8 cellular contexts compared by ENCODE assay signal in the genomic region with DNA sequence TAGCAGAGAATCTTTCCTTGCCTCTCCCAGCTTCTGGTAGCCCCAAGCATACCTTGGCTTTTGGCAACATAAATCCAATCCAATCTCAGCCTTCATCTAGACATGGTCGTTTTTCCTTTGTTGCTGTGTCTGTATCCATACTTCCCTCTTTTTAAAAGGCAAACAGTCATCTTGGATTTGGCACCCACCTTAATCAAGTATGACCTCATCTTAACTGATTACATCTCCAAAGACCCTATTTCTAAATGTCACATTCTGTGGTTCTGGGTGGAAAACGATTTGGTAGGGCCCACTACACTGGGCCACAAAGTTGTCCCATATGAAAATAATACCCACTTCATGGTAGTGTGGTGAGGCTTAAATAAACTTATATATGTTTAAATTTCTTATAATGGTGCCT. TPM values are rescaled to one million over a fixed set of nuclear protein-coding genes. Genes with fewer than 3 reads are reported as not detected.
A peak's percentile ranks its signal among the peaks of the same experiment; 100 is the strongest.
DNase-seq lines count a peak whose midpoint lies in the region; ATAC-seq and TF ChIP-seq lines count a peak whose summit lies in the region.

No MANE protein-coding gene starts in this region.

- H2BK15ac ChIP-seq in IMR-90 (ENCODE audit: low read depth, low read length) = no peak overlapping the region; the same call in 2 of the 3 replicates

- peak overlapping the region; percentile 96 for H3K4me3 Mint-ChIP-seq in central memory CD8-positive, alpha-beta T cell
- H3K4me3 Mint-ChIP-seq in naive B cell = peak overlapping the region; percentile 94 to 100 (median 99)

- no peak overlapping the region for H2BK5ac ChIP-seq in IMR-90 (ENCODE audit: low read depth, low read length, poor library complexity, severe bottlenecking)

- TF ChIP-seq POLR2A in IMR-90 (IDR thresholded peaks at IDR 0.05; ENCODE audit: low read depth, low read length) = no peak

- no peak overlapping the region for H3K4ac ChIP-seq in IMR-90 (ENCODE audit: low read depth, low read length)

- POLR2A ChIA-PET in IMR-90 (lab: Charles Lee; ENCODE audit: unreplicated experiment) = interaction anchor here (0.6 kb wide), 1 partner anchor 256 kb away, joined by 3 read pairs; no protein-coding TSS in a partner anchor

- WGBS in IMR-90 (ENCODE audit: extremely low coverage in 2 of 2, insufficient read length in 1 of 2), 2 experiments = no CpG with 5 or more reads among the region's 2 CpGs

- no peaks in the 10 kb centered on the region for H3K27me3 Mint-ChIP-seq in central memory CD8-positive, alpha-beta T cell
- H3K27me3 Mint-ChIP-seq in naive B cell = no peaks in the 10 kb centered on the region

- peak overlapping the region; percentile 84 for H2AK9ac ChIP-seq in IMR-90 (replicated peaks; ENCODE audit: low read depth, low read length, poor library complexity)

- peaks cover 9% of the 10 kb centered on the region; the same call in 1 of the 2 replicates for H3K9me1 ChIP-seq in IMR-90 (ENCODE audit: insufficient read depth, low read length)

- peaks cover 45% of the 10 kb centered on the region for H3K36me3 Mint-ChIP-seq in central memory CD8-positive, alpha-beta T cell (ENCODE audit: insufficient read depth)
- peaks cover 0 to 6% of the 10 kb centered on the region in 2 donors for H3K36me3 Mint-ChIP-seq in naive B cell

- H4K8ac ChIP-seq in IMR-90 (ENCODE audit: low read depth in 2 of 2, low read length in 2 of 2) = peak overlapping the region; percentile 9 to 74; a peak in 2 of 4 replicates

- peak overlapping the region; percentile 93 for H3K4me2 ChIP-seq in IMR-90 (ENCODE audit: low read depth, low read length)

- H3K79me1 ChIP-seq in IMR-90 (ENCODE audit: low read depth in 1 of 2, low read length in 2 of 2) = peaks cover 13 to 34% of the 10 kb centered on the region in 2 experiments

- peak overlapping the region; percentile 97; the same call in 1 of the 2 replicates for H3K9ac ChIP-seq in IMR-90 (ENCODE audit: low read depth, low read length)

- peaks cover 6% of the 10 kb centered on the region for H3K36me3 ChIP-seq in IMR-90 (ENCODE audit: control insufficient read depth, insufficient read depth, low read length)

- no peak overlapping the region for H2AFZ ChIP-seq in IMR-90 (replicated peaks; ENCODE audit: low read length, poor library complexity)

- H3K18ac ChIP-seq in IMR-90 (ENCODE audit: low read depth, low read length) = no peak overlapping the region

- no peaks in the 10 kb centered on the region for H3K9me3 ChIP-seq in IMR-90 (ENCODE audit: control insufficient read depth, insufficient read depth, low read length)

- intact Hi-C loops in IMR-90 (cut with micrococcal nuclease) = loop anchor here (5.0 kb wide), 1 partner anchor 1795 kb away; the partner anchor contains the start of gene IFT46

- H3K27ac Mint-ChIP-seq in central memory CD8-positive, alpha-beta T cell (ENCODE audit: low read depth) = peak overlapping the region; percentile 95
- H3K27ac Mint-ChIP-seq in naive B cell = peak overlapping the region in 4 of 6 donors; percentile 98 to 100 (median 99)

- no peaks in the 10 kb centered on the region for H3K27me3 ChIP-seq in IMR-90 (ENCODE audit: control insufficient read depth, insufficient read depth, low read length)

- CTCF ChIA-PET in IMR-90 (lab: Yijun Ruan, JAX) = no interaction called here

- H3K4me3 ChIP-seq in AG09309 (ENCODE audit: control insufficient read depth, low read depth, low read length) = peak overlapping the region; percentile 67
- H3K4me3 ChIP-seq in IMR-90 (ENCODE audit: insufficient read depth, low read depth, low read length) = peak overlapping the region; percentile 96

- no peak for TF ChIP-seq CTCF in AG09309 (IDR thresholded peaks at IDR 0.05; ENCODE audit: control insufficient read depth, insufficient read depth, low read depth, low read length, missing control alignments)
- no peak for TF ChIP-seq CTCF in IMR-90 (conservative IDR thresholded peaks at IDR 0.05; ENCODE audit: low read depth, low read length)

- H3K9me3 Mint-ChIP-seq in central memory CD8-positive, alpha-beta T cell = no peaks in the 10 kb centered on the region
- no peaks in the 10 kb centered on the region for H3K9me3 Mint-ChIP-seq in naive B cell

- peaks cover 5% of the 10 kb centered on the region for H3K4me1 ChIP-seq in IMR-90 (ENCODE audit: control insufficient read depth, insufficient read depth, low read length)

- H2AK5ac ChIP-seq in IMR-90 (ENCODE audit: low read depth, low read length) = 0 out of 2 replicates have a peak overlapping the region, but pooled peaks have one; percentile 2

- no peak overlapping the region for H3K14ac ChIP-seq in IMR-90 (replicated peaks; ENCODE audit: low read depth, low read length)

- H4K20me1 ChIP-seq in IMR-90 (ENCODE audit: insufficient read depth, low read length) = no peaks in the 10 kb centered on the region; the same call in 1 of the 2 replicates

- dilution Hi-C loops in IMR-90 (cut with HindIII; ENCODE audit: low sequenced_read_pairs, unreplicated experiment) = no loop called here

- peak overlapping the region; percentile 80; the same call in 1 of the 2 replicates for H3K56ac ChIP-seq in IMR-90 (ENCODE audit: extremely low read depth, insufficient read depth, low read length)

- in situ Hi-C loops in IMR-90 (cut with MboI; ENCODE audit: low sequenced_read_pairs) = no loop called here

- peak overlapping the region; percentile 4; the same call in 1 of the 2 replicates for H4K91ac ChIP-seq in IMR-90 (ENCODE audit: insufficient read depth, low read depth, low read length)

- ATAC-seq in IMR-90 (ENCODE audit: low read depth) = no peak
- ATAC-seq in central memory CD8-positive, alpha-beta T cell (replicated peaks; ENCODE audit: extremely low read depth, poor library complexity, severe bottlenecking) = no peak
- no peak for ATAC-seq in naive B cell (ENCODE audit: low read depth in 2 of 2)
- no peak for ATAC-seq in GM18909 (IDR thresholded peaks at IDR 0.05; ENCODE audit: poor library complexity, unreplicated experiment)

- no peak overlapping the region for H2BK120ac ChIP-seq in IMR-90 (ENCODE audit: low read depth, low read length)

- H2BK20ac ChIP-seq in IMR-90 (ENCODE audit: low read depth, low read length) = no peak overlapping the region

- H3K23ac ChIP-seq in IMR-90 (ENCODE audit: low read depth, low read length) = peak overlapping the region; percentile 31; the same call in 1 of the 2 replicates

- H4K5ac ChIP-seq in IMR-90 (ENCODE audit: low read depth, low read length) = peak overlapping the region; percentile 71; the same call in 1 of the 2 replicates

- no peak overlapping the region; the same call in 1 of the 2 replicates for H3K27ac ChIP-seq in IMR-90 (ENCODE audit: insufficient read depth, low read length)

- TF ChIP-seq RAD21 in IMR-90 (IDR thresholded peaks at IDR 0.05; ENCODE audit: low read length) = no peak

- peaks cover 27% of the 10 kb centered on the region for H3K4me1 Mint-ChIP-seq in central memory CD8-positive, alpha-beta T cell
- peaks cover 26 to 36% (median 32%) of the 10 kb centered on the region in 3 donors for H3K4me1 Mint-ChIP-seq in naive B cell

- DNase-seq in AG09309 (ENCODE audit: low read depth) = no peak
- no peak for DNase-seq in IMR-90
- DNase-seq in central memory CD8-positive, alpha-beta T cell (ENCODE audit: low spot score in 2 of 2) = no peak
- DNase-seq in naive B cell = no peak
- no peak for DNase-seq in activated effector memory CD4-positive, alpha-beta T cell treated with anti-CD3 and anti-CD28 coated beads, Interleukin-2, amount 50 U/mL, for 16 hours
- no peak for DNase-seq in germinal center (ENCODE audit: low spot score)
- no peak for DNase-seq in NCI-H524 treated with DMSO at 0.1 percent for 48 hours (lab: John Stamatoyannopoulos, UW)

- BruUV-seq in IMR-90 (replicated peaks; lab: Mats Ljungman, UMichigan) = TSS peak; percentile 23

TF ChIP-seq in IMR-90, 13 proteins besides CTCF, POLR2A, EP300 and RAD21 (continues in another document):
- no peak for TF ChIP-seq RFX5 (IDR thresholded peaks at IDR 0.05; ENCODE audit: low read depth, low read length)
- no peak for TF ChIP-seq FOS (IDR thresholded peaks at IDR 0.05; ENCODE audit: low read depth, low read length)
- no peak for TF ChIP-seq MAFK (IDR thresholded peaks at IDR 0.05; ENCODE audit: low read depth, low read length)
- TF ChIP-seq BHLHE40 (IDR thresholded peaks at IDR 0.05; ENCODE audit: low read depth, low read length) = no peak
- TF ChIP-seq MAZ (IDR thresholded peaks at IDR 0.05; ENCODE audit: borderline replicate concordance, low read depth, low read length) = no peak

RNA-seq across cellular contexts. Expression of gene BUD13, which starts 0.9 kb away (rescaled TPM):
- 14.0 and 16.4 TPM in 2 replicates for total RNA-seq in IMR-90 (2012; rRNA removed)
- polyA plus RNA-seq in IMR-90 (2012; rRNA removed) (11.2 and 11.9 TPM in 2 replicates), naive B cell (ENCODE audit: low read depth in 6 of 6) (10 to 100 TPM in 4 of 6 donors, 1 to 10 TPM in 2; 5.0 to 17.7 (median 13.6) TPM)
- polyA plus RNA-seq in IMR-90 (2012; cell fraction: cytosol; rRNA removed) = 3.8 and 11.5 TPM in 2 replicates
- polyA plus RNA-seq in IMR-90 (2012; cell fraction: nucleus; rRNA removed; ENCODE audit: low replicate concordance) = 5.2 and 15.2 TPM in 2 replicates

RNA-seq across cellular contexts. Expression of gene ZPR1, which starts 15.9 kb away (rescaled TPM):
- total RNA-seq in IMR-90 (2012; rRNA removed) = 52.0 and 53.9 TPM in 2 replicates
- polyA plus RNA-seq in IMR-90 (2012; rRNA removed) (38.5 and 40.8 TPM in 2 replicates), naive B cell (ENCODE audit: low read depth in 6 of 6) (10 to 100 TPM; 36.9 to 51.1 (median 45.0) TPM)
- 23.7 and 31.3 TPM in 2 replicates for polyA plus RNA-seq in IMR-90 (2012; cell fraction: cytosol; rRNA removed)
- 17.8 and 38.4 TPM in 2 replicates for polyA plus RNA-seq in IMR-90 (2012; cell fraction: nucleus; rRNA removed; ENCODE audit: low replicate concordance)

RNA-seq across cellular contexts. Expression of gene APOA5, which starts 19.7 kb away (rescaled TPM):
- not detected in 2 replicates for total RNA-seq in IMR-90 (2012; rRNA removed)
- polyA plus RNA-seq in IMR-90 (2012; rRNA removed) (not detected in 2 replicates), naive B cell (ENCODE audit: low read depth in 6 of 6) (not detected)
- polyA plus RNA-seq in IMR-90 (2012; cell fraction: cytosol; rRNA removed) = not detected in 2 replicates
- not detected in 2 replicates for polyA plus RNA-seq in IMR-90 (2012; cell fraction: nucleus; rRNA removed; ENCODE audit: low replicate concordance)

RNA-seq across cellular contexts. Expression of gene APOA4, which starts 51.2 kb away (rescaled TPM):
- total RNA-seq in IMR-90 (2012; rRNA removed) = not detected in 2 replicates
- polyA plus RNA-seq in IMR-90 (2012; rRNA removed) = not detected in 2 replicates
- not detected in 2 replicates for polyA plus RNA-seq in IMR-90 (2012; cell fraction: cytosol; rRNA removed)
- not detected in 2 replicates for polyA plus RNA-seq in IMR-90 (2012; cell fraction: nucleus; rRNA removed; ENCODE audit: low replicate concordance)
- polyA plus RNA-seq in naive B cell (ENCODE audit: low read depth in 6 of 6) = not detected

RNA-seq across cellular contexts. Expression of gene APOC3, which starts 57.8 kb away (rescaled TPM):
- total RNA-seq in IMR-90 (2012; rRNA removed) = not detected in 2 replicates
- polyA plus RNA-seq in IMR-90 (2012; rRNA removed) = not detected in 2 replicates
- polyA plus RNA-seq in IMR-90 (2012; cell fraction: cytosol; rRNA removed) = not detected in 2 replicates
- not detected in 2 replicates for polyA plus RNA-seq in IMR-90 (2012; cell fraction: nucleus; rRNA removed; ENCODE audit: low replicate concordance)
- polyA plus RNA-seq in naive B cell (ENCODE audit: low read depth in 6 of 6) = not detected
